ENCODE assay signal across 2 cellular contexts in the genomic region with DNA sequence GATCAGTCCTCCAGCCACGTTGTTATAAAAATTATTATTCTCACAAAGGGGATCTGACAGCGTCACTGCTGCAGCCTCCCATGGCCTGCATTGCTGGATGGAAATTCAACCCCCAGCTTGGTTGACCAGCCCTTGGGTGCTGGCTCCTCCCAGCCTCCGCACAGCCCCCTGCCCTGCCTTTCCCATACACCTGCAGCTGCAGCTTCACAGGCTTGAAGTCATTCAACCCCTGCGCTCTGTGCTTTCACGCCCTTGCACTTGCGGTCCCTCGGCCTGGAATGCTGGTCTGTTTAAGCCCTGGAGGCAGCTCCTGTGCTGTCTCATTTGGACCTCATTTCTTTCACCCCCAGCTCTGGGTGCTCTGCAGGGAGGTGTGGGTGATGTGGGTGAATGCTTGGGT.
TF ChIP-seq lines count a peak whose summit lies in the region.

No MANE protein-coding gene starts in this region.

TF ChIP-seq in K562, 482 proteins besides CTCF, POLR2A, EP300 and RAD21 (continued from another document):
- no peak for TF ChIP-seq ZNF449 (CRISPR knock-in tag; IDR thresholded peaks at IDR 0.05)
- no peak for TF ChIP-seq ZNF124 (CRISPR knock-in tag; IDR thresholded peaks at IDR 0.05)
- TF ChIP-seq KLF10 (CRISPR knock-in tag; IDR thresholded peaks at IDR 0.05), result no peak
- no peak for TF ChIP-seq HNRNPUL1 (IDR thresholded peaks at IDR 0.05; ENCODE audit: low read length)
- TF ChIP-seq ETV1 (tag; conservative IDR thresholded peaks at IDR 0.05; ENCODE audit: low read depth), result no peak
- TF ChIP-seq ZNF253 (CRISPR knock-in tag; conservative IDR thresholded peaks at IDR 0.05), result no peak
- no peak for TF ChIP-seq MCM7 (IDR thresholded peaks at IDR 0.05)

TF ChIP-seq in neural cell, 6 proteins besides CTCF, POLR2A, EP300 and RAD21 (continued from another document):
- TF ChIP-seq POLR2AphosphoS5 (IDR thresholded peaks at IDR 0.05), result no peak
- TF ChIP-seq TAF1 (IDR thresholded peaks at IDR 0.05; ENCODE audit: low read depth), result no peak
- no peak for TF ChIP-seq REST (IDR thresholded peaks at IDR 0.05; ENCODE audit: borderline replicate concordance)
